ENCODE assay signal across 10 cellular contexts in the genomic region with DNA sequence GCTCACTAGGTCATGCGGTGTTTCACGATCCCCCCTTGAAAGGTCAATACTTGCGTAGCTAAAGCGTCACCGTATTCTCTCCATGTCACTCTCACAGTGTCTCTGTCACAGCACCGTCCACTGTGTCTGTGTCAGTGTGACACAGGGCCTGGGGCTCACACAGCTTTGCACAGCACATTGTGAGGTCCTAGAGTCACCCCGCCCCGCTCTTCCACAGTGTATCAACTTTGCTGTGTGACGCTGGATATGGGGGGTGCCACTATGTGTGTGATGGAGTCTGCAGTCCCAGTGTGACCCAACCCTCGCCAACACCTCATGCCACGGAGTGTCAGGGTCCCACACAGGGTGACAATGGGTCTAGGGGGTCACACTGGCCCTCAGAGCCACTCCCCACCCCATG. TPM values are rescaled to one million over a fixed set of nuclear protein-coding genes. Genes with fewer than 3 reads are reported as not detected.
A peak's percentile ranks its signal among the peaks of the same experiment; 100 is the strongest.
DNase-seq lines count a peak whose midpoint lies in the region; ATAC-seq and TF ChIP-seq lines count a peak whose summit lies in the region.
"Had no signal": no experiment of that assay in that cellular context is flagged by ENCODE, and none has a peak within 500 bp of the region (broad histone marks: within the 10 kb centered on the region; RNA-seq: fewer than 3 reads in every experiment).

No MANE protein-coding gene starts in this region.

- ATAC-seq in omental fat pad (ENCODE audit: low FRiP score) = peak; percentile 14

- peaks cover 3% of the 10 kb centered on the region; the same call in 1 of the 2 replicates for H3K4me1 ChIP-seq in SJSA1 (replicated peaks)

- TF ChIP-seq CTCF in C4-2B (conservative IDR thresholded peaks at IDR 0.05) = no peak
- no peak for TF ChIP-seq CTCF in fibroblast of pulmonary artery (IDR thresholded peaks at IDR 0.05; ENCODE audit: low read length, missing control alignments)
- no peak for TF ChIP-seq CTCF in omental fat pad (IDR thresholded peaks at IDR 0.05)

- H3K27ac ChIP-seq in C4-2B = peak overlapping the region; percentile 11; the same call in 1 of the 2 replicates
- no peak overlapping the region for H3K27ac ChIP-seq in SJSA1
- H3K27ac ChIP-seq: VCaP had no signal

- no peaks in the 10 kb centered on the region for H3K36me3 ChIP-seq in SJSA1

- DNase-seq in SJSA1 (ENCODE audit: low read depth in 1 of 2, low spot score in 2 of 2) = no peak
- no peak for DNase-seq in fibroblast of pulmonary artery (ENCODE audit: low read depth)
- no peak for DNase-seq in omental fat pad (ENCODE audit: low spot score)
- DNase-seq in DMS79 treated with DMSO at 0.1 percent for 48 hours (lab: John Stamatoyannopoulos, UW) = no peak
- no peak for DNase-seq in RKO (ENCODE audit: low spot score)
- no peak for DNase-seq in hypothalamus (lab: John Stamatoyannopoulos, UW)
- no peak for DNase-seq in NCI-H2171 treated with DMSO at 0.1 percent for 48 hours (lab: John Stamatoyannopoulos, UW)
- DNase-seq: NCI-H187 had no signal

- H3K9me3 ChIP-seq in SJSA1 (replicated peaks) = no peaks in the 10 kb centered on the region

- peak overlapping the region; percentile 41 for H3K4me3 ChIP-seq in SJSA1
- peak overlapping the region; percentile 68 for H3K4me3 ChIP-seq in fibroblast of pulmonary artery (replicated peaks; ENCODE audit: low read depth, low read length)

- H3K27me3 ChIP-seq in SJSA1 (replicated peaks) = no peaks in the 10 kb centered on the region

RNA-seq across cellular contexts. Expression of a gene that starts 0.6 kb away (rescaled TPM):
- total RNA-seq in SJSA1 (2014; rRNA removed; shearing (Covaris generic)) = 0.89 TPM in 1 of 2 replicates, not detected in the other
- total RNA-seq in omental fat pad = 1 to 10 TPM in 2 of 4 donors, under 1 TPM in 2; 0.50 to 4.4 (median 1.6) TPM
